Comparison of ENCODE assay signal across 8 cellular contexts in genomic region chr10:71212249-71213126, GRCh38. TPM values are rescaled to one million over a fixed set of nuclear protein-coding genes. Genes with fewer than 3 reads are reported as not detected.
DNase-seq lines count a peak whose midpoint lies in the region; ATAC-seq, FAIRE-seq and TF ChIP-seq lines count a peak whose summit lies in the region.

TSS of gene UNC5B (plus strand) at chr10:71212570. CDS start at chr10:71212986, 416 bp downstream.

- H3K9me3 Mint-ChIP-seq in activated naive CD4-positive, alpha-beta T cell treated with anti-CD3 and anti-CD28 coated beads, Interleukin-2, amount 50 U/mL, for 72 hours = no peaks in the 10 kb centered on the region

- DNase-seq in Caki2 (ENCODE audit: low read depth) (peak; percentile 81), KG1 (lab: John Stamatoyannopoulos, UW) (peak; percentile 50), RCC 7860 (ENCODE audit: low spot score) (peak; percentile 33), glomerular endothelial cell (ENCODE audit: extremely low read depth, low read depth, low spot score) (no peak), neuronal stem cell (ENCODE audit: low spot score) (peak; percentile 93), suprapubic skin (ENCODE audit: low spot score in 2 of 2) (peak; percentile 93)
- peak; percentile 49 to 73 for DNase-seq in activated naive CD4-positive, alpha-beta T cell treated with anti-CD3 and anti-CD28 coated beads, Interleukin-2, amount 50 U/mL, for 72 hours (ENCODE audit: low spot score in 2 of 2)

- H2BK120ac ChIP-seq in neuronal stem cell (ENCODE audit: low read depth, low read length) = no peak within 1 kb of the TSS

- in situ Hi-C loops in Caki2 (cut with HindIII; ENCODE audit: low pct_unique_long_range_greater_than_20kb, low sequenced_read_pairs) = no loop called here

- no peak within 1 kb of the TSS for H2BK5ac ChIP-seq in neuronal stem cell (ENCODE audit: low read length)

- no peak within 1 kb of the TSS for H3K4ac ChIP-seq in neuronal stem cell (ENCODE audit: low read length)

- no peak within 1 kb of the TSS for H3K23ac ChIP-seq in neuronal stem cell (ENCODE audit: low read depth, low read length, poor library complexity)

- ATAC-seq in activated naive CD4-positive, alpha-beta T cell treated with anti-CD3 and anti-CD28 coated beads, Interleukin-2, amount 50 U/mL, for 72 hours = peak; percentile 32 to 82
- no peak for ATAC-seq in HG02610 (IDR thresholded peaks at IDR 0.05; ENCODE audit: unreplicated experiment)

- no peaks in the 10 kb centered on the region for H3K79me1 ChIP-seq in neuronal stem cell (ENCODE audit: low read depth, low read length)

- H3K4me3 ChIP-seq in neuronal stem cell (ENCODE audit: low read length in 2 of 2) (peak within 1 kb of the TSS; percentile 41 to 87), suprapubic skin (peak within 1 kb of the TSS; percentile 73)

- H3K36me3 Mint-ChIP-seq in activated naive CD4-positive, alpha-beta T cell treated with anti-CD3 and anti-CD28 coated beads, Interleukin-2, amount 50 U/mL, for 72 hours = no peaks in the 10 kb centered on the region

- no peak within 1 kb of the TSS for H4K8ac ChIP-seq in neuronal stem cell (ENCODE audit: low read depth, low read length)

- no peak within 1 kb of the TSS for H3K14ac ChIP-seq in neuronal stem cell (ENCODE audit: low read length)

- H3K18ac ChIP-seq in neuronal stem cell (ENCODE audit: low read length) = peak within 1 kb of the TSS; percentile 92

- H2AFZ ChIP-seq in neuronal stem cell (ENCODE audit: low read length) = peak within 1 kb of the TSS; percentile 95

- no peaks in the 10 kb centered on the region for H3K9me3 ChIP-seq in neuronal stem cell (replicated peaks in 1 of 2; ENCODE audit: control insufficient read depth in 2 of 2, insufficient read depth in 1 of 2, low read depth in 1 of 2, low read length in 2 of 2)
- no peaks in the 10 kb centered on the region for H3K9me3 ChIP-seq in suprapubic skin

- WGBS in neuronal stem cell (ENCODE audit: extremely low coverage in 2 of 2, insufficient read length in 2 of 2, insufficient replicate concordance in 1 of 2), 2 donors = no CpG with 5 or more reads among the region's 110 CpGs
- WGBS in suprapubic skin = under 1% methylated on average over 19 of the region's 110 CpGs

- no peaks in the 10 kb centered on the region for H3K36me3 ChIP-seq in neuronal stem cell (replicated peaks in 1 of 2; ENCODE audit: control insufficient read depth in 2 of 2, insufficient read depth in 2 of 2, low read length in 2 of 2)
- H3K36me3 ChIP-seq in suprapubic skin = no peaks in the 10 kb centered on the region

- TF ChIP-seq EP300 in suprapubic skin (IDR thresholded peaks at IDR 0.05) = no peak

- H3K27me3 ChIP-seq in neuronal stem cell (ENCODE audit: control insufficient read depth in 3 of 3, insufficient read depth in 3 of 3, low read depth in 1 of 3, low read length in 3 of 3) (peaks cover 0 to 78% (median 32%) of the 10 kb centered on the region in 3 experiments), suprapubic skin (peaks cover 25% of the 10 kb centered on the region)

- H3K27ac ChIP-seq in neuronal stem cell (replicated peaks; ENCODE audit: low read length) (no peak within 1 kb of the TSS), suprapubic skin (peak within 1 kb of the TSS; percentile 64)

- no peak for FAIRE-seq in RCC 7860 (lab: Jason Lieb, UNC)

- H3K9ac ChIP-seq in neuronal stem cell (ENCODE audit: low read depth, low read length, poor library complexity) = peak within 1 kb of the TSS; percentile 71

- H2BK12ac ChIP-seq in neuronal stem cell (ENCODE audit: low read length) = no peak within 1 kb of the TSS

- H3K4me1 ChIP-seq in neuronal stem cell (ENCODE audit: control insufficient read depth in 2 of 2, insufficient read depth in 1 of 2, low read depth in 1 of 2, low read length in 2 of 2) (peaks cover 15 to 31% of the 10 kb centered on the region in 2 donors), suprapubic skin (peaks cover 42% of the 10 kb centered on the region)

- TF ChIP-seq POLR2A in suprapubic skin (IDR thresholded peaks at IDR 0.05) = peak in 1 of 2 donors; percentile 50

- TF ChIP-seq CTCF in suprapubic skin (IDR thresholded peaks at IDR 0.05) = peak; percentile 18 to 60

- H2BK15ac ChIP-seq in neuronal stem cell (ENCODE audit: low read length) = peak within 1 kb of the TSS; percentile 18

- no peak within 1 kb of the TSS for H4K91ac ChIP-seq in neuronal stem cell (ENCODE audit: low read depth, low read length, poor library complexity)

- no peak within 1 kb of the TSS for H2AK5ac ChIP-seq in neuronal stem cell (ENCODE audit: low read depth, low read length)

- no peak within 1 kb of the TSS for H3K27ac Mint-ChIP-seq in activated naive CD4-positive, alpha-beta T cell treated with anti-CD3 and anti-CD28 coated beads, Interleukin-2, amount 50 U/mL, for 72 hours

- peak within 1 kb of the TSS; percentile 84 for H3K4me2 ChIP-seq in neuronal stem cell (ENCODE audit: insufficient read depth, low read length, poor library complexity, severe bottlenecking)

RNA-seq across cellular contexts. Expression of gene UNC5B, which starts in this region (rescaled TPM):
- total RNA-seq in Caki2 (2014; rRNA removed; shearing (Covaris generic); ENCODE audit: low replicate concordance) = 0.20 TPM in 1 of 2 replicates, not detected in the other
- not detected for total RNA-seq in activated naive CD4-positive, alpha-beta T cell treated with anti-CD3 and anti-CD28 coated beads, Interleukin-2, amount 50 U/mL, for 72 hours
- total RNA-seq in glomerular endothelial cell = 19.5 and 69.5 TPM in 2 replicates
- 2.8 TPM for polyA plus RNA-seq in neuronal stem cell (2013, experiment 1 of 2)
- polyA plus RNA-seq in neuronal stem cell (2013, experiment 2 of 2) = 2.8 TPM
- total RNA-seq in suprapubic skin = 10 to 100 TPM in 3 of 4 donors, 1 to 10 TPM in 1; 7.2 to 45.7 (median 14.7) TPM

Comparison
In these comparisons a context has a peak if more than half of its experiments do, and no peak if none do; other contexts are left out.
1. Peak in DNase-seq in Caki2; RNA of the gene not detected or under 1 TPM.
2. Peak in DNase-seq and ATAC-seq in activated naive CD4-positive, alpha-beta T cell treated with anti-CD3 and anti-CD28 coated beads, Interleukin-2, amount 50 U/mL, for 72 hours; RNA of the gene not detected or under 1 TPM.